8 cellular contexts compared by ENCODE assay signal in the genomic region with DNA sequence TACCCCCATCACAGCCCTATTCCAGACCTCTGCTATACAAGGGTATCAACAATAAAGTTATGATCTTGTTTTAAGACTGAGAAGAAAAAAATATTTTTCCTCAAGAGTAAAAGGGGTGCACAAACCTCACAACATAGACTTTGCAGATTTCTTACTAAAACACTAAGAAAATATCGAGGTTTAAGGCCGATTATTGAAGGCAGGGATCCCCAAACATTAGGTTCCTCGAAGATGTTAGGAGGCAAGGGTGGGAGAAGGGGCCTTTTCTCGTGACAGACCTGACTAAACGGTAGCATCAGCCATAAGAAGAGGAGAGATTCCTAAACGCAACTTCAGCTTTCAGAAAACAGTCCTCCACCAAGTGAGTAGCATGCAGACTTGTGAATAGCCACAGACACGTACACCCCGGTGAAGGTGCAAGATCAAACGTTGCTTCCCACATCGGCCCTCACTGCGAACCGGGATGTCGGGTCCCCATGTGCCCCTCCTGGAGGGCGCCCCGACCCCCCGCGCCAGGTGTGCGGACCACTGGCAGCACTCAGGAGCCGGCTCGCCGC. TPM values are rescaled to one million over a fixed set of nuclear protein-coding genes. Genes with fewer than 3 reads are reported as not detected.
DNase-seq lines count a peak whose midpoint lies in the region; ATAC-seq and TF ChIP-seq lines count a peak whose summit lies in the region.

No MANE protein-coding gene starts in this region.

- peak overlapping the region; percentile 11; the same call in 1 of the 2 replicates for H2AK5ac ChIP-seq in IMR-90 (ENCODE audit: low read depth, low read length)

- H2BK15ac ChIP-seq in IMR-90 (ENCODE audit: low read depth, low read length): no peak overlapping the region

- 0 out of 2 replicates have a peak overlapping the region, but pooled peaks have one; percentile 8 for H3K56ac ChIP-seq in IMR-90 (ENCODE audit: extremely low read depth, insufficient read depth, low read length)

- H3K27me3 Mint-ChIP-seq in endodermal cell (ENCODE audit: insufficient read depth): no peaks in the 10 kb centered on the region

- peaks cover 21 to 47% of the 10 kb centered on the region in 2 experiments for H3K79me1 ChIP-seq in IMR-90 (ENCODE audit: low read depth in 1 of 2, low read length in 2 of 2)

- no TSS peak for BruUV-seq in IMR-90 (replicated peaks; lab: Mats Ljungman, UMichigan)

- H3K18ac ChIP-seq in IMR-90 (ENCODE audit: low read depth, low read length): peak overlapping the region; percentile 21; the same call in 1 of the 2 replicates

- POLR2A ChIA-PET in IMR-90 (lab: Charles Lee; ENCODE audit: unreplicated experiment): no interaction called here

- H3K36me3 ChIP-seq in IMR-90 (ENCODE audit: control insufficient read depth, insufficient read depth, low read length) (no peaks in the 10 kb centered on the region), endodermal cell (ENCODE audit: control insufficient read depth, insufficient read depth, low read length) (no peaks in the 10 kb centered on the region), mucosa of rectum (ENCODE audit: control insufficient read depth in 2 of 2, insufficient read depth in 2 of 2, low read length in 2 of 2) (no peaks in the 10 kb centered on the region), urinary bladder (ENCODE audit: insufficient read depth) (no peaks in the 10 kb centered on the region)

- peak overlapping the region; percentile 59; the same call in 1 of the 2 replicates for H4K5ac ChIP-seq in IMR-90 (ENCODE audit: low read depth, low read length)

- in situ Hi-C loops in IMR-90 (cut with MboI; ENCODE audit: low sequenced_read_pairs): no loop called here

- no peak overlapping the region for H2BK120ac ChIP-seq in IMR-90 (ENCODE audit: low read depth, low read length)

- H2AFZ ChIP-seq in IMR-90 (replicated peaks; ENCODE audit: low read length, poor library complexity): peak overlapping the region; percentile 98

- no peak overlapping the region for H4K91ac ChIP-seq in IMR-90 (ENCODE audit: insufficient read depth, low read depth, low read length)

- H3K14ac ChIP-seq in IMR-90 (replicated peaks; ENCODE audit: low read depth, low read length): peak overlapping the region; percentile 74

- H2AK9ac ChIP-seq in IMR-90 (replicated peaks; ENCODE audit: low read depth, low read length, poor library complexity): peak overlapping the region; percentile 53

- peak overlapping the region; percentile 84 for H3K27ac ChIP-seq in IMR-90 (ENCODE audit: insufficient read depth, low read length)
- no peak overlapping the region for H3K27ac ChIP-seq in endodermal cell (ENCODE audit: low read depth, low read length)
- peak overlapping the region; percentile 80 to 87 for H3K27ac ChIP-seq in mucosa of rectum (ENCODE audit: low read depth in 2 of 2, low read length in 2 of 2)
- H3K27ac ChIP-seq in urinary bladder (ENCODE audit: low read depth): peak overlapping the region; percentile 31

- peak overlapping the region; percentile 82 for H3K4me3 Mint-ChIP-seq in endodermal cell

- no peaks in the 10 kb centered on the region; the same call in 1 of the 2 replicates for H3K9me1 ChIP-seq in IMR-90 (ENCODE audit: insufficient read depth, low read length)

- H4K8ac ChIP-seq in IMR-90 (ENCODE audit: low read depth in 2 of 2, low read length in 2 of 2): peak overlapping the region; percentile 8 to 44; a peak in 3 of 4 replicates

- intact Hi-C loops in IMR-90 (cut with micrococcal nuclease): loop anchor here (1.0 kb wide), 1 partner anchor 23 kb away; no protein-coding TSS in a partner anchor

- H3K4me1 ChIP-seq in IMR-90 (ENCODE audit: control insufficient read depth, insufficient read depth, low read length): peaks cover 2% of the 10 kb centered on the region; the same call in 1 of the 2 replicates
- H3K4me1 ChIP-seq in endodermal cell (ENCODE audit: control insufficient read depth, insufficient read depth, low read length): no peaks in the 10 kb centered on the region
- H3K4me1 ChIP-seq in mucosa of rectum (ENCODE audit: control insufficient read depth in 2 of 2, insufficient read depth in 2 of 2, low read length in 2 of 2): peaks cover 3 to 8% of the 10 kb centered on the region in 2 donors
- no peaks in the 10 kb centered on the region for H3K4me1 ChIP-seq in urinary bladder (ENCODE audit: insufficient read depth)

- H3K27me3 ChIP-seq in IMR-90 (ENCODE audit: control insufficient read depth, insufficient read depth, low read length): no peaks in the 10 kb centered on the region
- H3K27me3 ChIP-seq in endodermal cell (ENCODE audit: control insufficient read depth, insufficient read depth, low read length, poor library complexity, severe bottlenecking): no peaks in the 10 kb centered on the region
- no peaks in the 10 kb centered on the region for H3K27me3 ChIP-seq in mucosa of rectum (ENCODE audit: control insufficient read depth in 2 of 2, insufficient read depth in 2 of 2, low read length in 2 of 2)

- TF ChIP-seq POLR2A in IMR-90 (IDR thresholded peaks at IDR 0.05; ENCODE audit: low read depth, low read length): no peak

- CTCF ChIA-PET in IMR-90 (lab: Yijun Ruan, JAX): no interaction called here

- H4K20me1 ChIP-seq in IMR-90 (ENCODE audit: insufficient read depth, low read length): peaks cover 8% of the 10 kb centered on the region; the same call in 1 of the 2 replicates

- peaks cover 47% of the 10 kb centered on the region for H3K4me1 Mint-ChIP-seq in endodermal cell

- dilution Hi-C loops in IMR-90 (cut with HindIII; ENCODE audit: low sequenced_read_pairs, unreplicated experiment): no loop called here

- peak overlapping the region; percentile 38; the same call in 1 of the 2 replicates for H3K4ac ChIP-seq in IMR-90 (ENCODE audit: low read depth, low read length)

- H2BK5ac ChIP-seq in IMR-90 (ENCODE audit: low read depth, low read length, poor library complexity, severe bottlenecking): peak overlapping the region; percentile 52

- peak overlapping the region; percentile 85 for H3K4me3 ChIP-seq in IMR-90 (ENCODE audit: insufficient read depth, low read depth, low read length)
- H3K4me3 ChIP-seq in WI38 (ENCODE audit: low read depth, low read length): peak overlapping the region; percentile 85
- H3K4me3 ChIP-seq in endodermal cell (ENCODE audit: low read length): peak overlapping the region; percentile 94
- peak overlapping the region; percentile 69 to 96 for H3K4me3 ChIP-seq in mucosa of rectum (ENCODE audit: low read length in 2 of 2)
- H3K4me3 ChIP-seq in urinary bladder (ENCODE audit: low read depth, low read length): peak overlapping the region; percentile 98

- peak; percentile 38 for ATAC-seq in GM18907 (IDR thresholded peaks at IDR 0.05; ENCODE audit: unreplicated experiment)
- peak; percentile 31 for ATAC-seq in IMR-90 (ENCODE audit: low read depth)
- ATAC-seq in GM21825 (IDR thresholded peaks at IDR 0.05; ENCODE audit: unreplicated experiment): no peak

- H3K9me3 ChIP-seq in IMR-90 (ENCODE audit: control insufficient read depth, insufficient read depth, low read length) (no peaks in the 10 kb centered on the region), endodermal cell (ENCODE audit: control insufficient read depth, low read length) (no peaks in the 10 kb centered on the region), mucosa of rectum (ENCODE audit: control insufficient read depth in 2 of 2, low read length in 2 of 2) (no peaks in the 10 kb centered on the region)

- H3K4me2 ChIP-seq in IMR-90 (ENCODE audit: low read depth, low read length): peak overlapping the region; percentile 94

- no peak for TF ChIP-seq RAD21 in IMR-90 (IDR thresholded peaks at IDR 0.05; ENCODE audit: low read length)

- H3K9ac ChIP-seq in IMR-90 (ENCODE audit: low read depth, low read length) (peak overlapping the region; percentile 95), endodermal cell (ENCODE audit: extremely low read depth, low read length, poor library complexity, severe bottlenecking) (peak overlapping the region; percentile 69), mucosa of rectum (ENCODE audit: low read depth in 1 of 2, low read length in 2 of 2) (peak overlapping the region; percentile 79 to 92)

- 3% methylated on average over 7 of the region's 21 CpGs; no CpG with 5 or more reads in 1 of the 2 experiments for WGBS in IMR-90 (ENCODE audit: extremely low coverage in 2 of 2, insufficient read length in 1 of 2), 2 experiments
- 0% methylated on average over 6 to 21 of the region's 21 CpGs for WGBS in endodermal cell (ENCODE audit: insufficient coverage in 1 of 2, insufficient read length in 1 of 2), 2 experiments
- WGBS in urinary bladder: under 1% methylated on average over 21 of the region's 21 CpGs

- no peak overlapping the region; the same call in 1 of the 2 replicates for H2BK20ac ChIP-seq in IMR-90 (ENCODE audit: low read depth, low read length)

- H3K27ac Mint-ChIP-seq in endodermal cell: peak overlapping the region; percentile 90

- no peaks in the 10 kb centered on the region for H3K9me3 Mint-ChIP-seq in endodermal cell

- DNase-seq in CMK (ENCODE audit: low read depth) (peak; percentile 4), IMR-90 (peak; percentile 36), endodermal cell (peak; percentile 78)

- no peaks in the 10 kb centered on the region for H3K36me3 Mint-ChIP-seq in endodermal cell (ENCODE audit: low read depth)

- peak overlapping the region; percentile 96 for H3K23ac ChIP-seq in IMR-90 (ENCODE audit: low read depth, low read length)

- TF ChIP-seq CTCF in IMR-90 (conservative IDR thresholded peaks at IDR 0.05; ENCODE audit: low read depth, low read length) (no peak), WI38 (IDR thresholded peaks at IDR 0.05; ENCODE audit: low read depth, low read length) (no peak), endodermal cell (conservative IDR thresholded peaks at IDR 0.05) (no peak)

TF ChIP-seq in IMR-90, 13 proteins besides CTCF, POLR2A, EP300 and RAD21 (continues in another document):
- TF ChIP-seq MAZ (IDR thresholded peaks at IDR 0.05; ENCODE audit: borderline replicate concordance, low read depth, low read length): no peak
- no peak for TF ChIP-seq NFE2L2 (IDR thresholded peaks at IDR 0.05; ENCODE audit: low read depth, low read length)
- TF ChIP-seq RFX5 (IDR thresholded peaks at IDR 0.05; ENCODE audit: low read depth, low read length): no peak
- TF ChIP-seq CEBPB (IDR thresholded peaks at IDR 0.05; ENCODE audit: low read depth, low read length): no peak

RNA-seq across cellular contexts. Expression of gene PIAS2, which starts 0.7 kb away (rescaled TPM):
- total RNA-seq in IMR-90 (2012; rRNA removed) (25.3 and 28.9 TPM in 2 replicates), endodermal cell (10 to 100 TPM; 34.8 to 52.0 TPM), urinary bladder (75.4 TPM)
- polyA plus RNA-seq in IMR-90 (2012; rRNA removed) (11.7 and 15.1 TPM in 2 replicates), urinary bladder (9.6 TPM)
- polyA plus RNA-seq in IMR-90 (2012; cell fraction: cytosol; rRNA removed): 3.7 and 4.3 TPM in 2 replicates
- polyA plus RNA-seq in IMR-90 (2012; cell fraction: nucleus; rRNA removed; ENCODE audit: low replicate concordance): 1.8 and 17.8 TPM in 2 replicates
- 23.4 TPM for polyA plus RNA-seq in endodermal cell (2013, experiment 1 of 2)
- 19.3 TPM for polyA plus RNA-seq in endodermal cell (2013, experiment 2 of 2)

RNA-seq across cellular contexts. Expression of gene KATNAL2, which starts 0.8 kb away (rescaled TPM):
- total RNA-seq in IMR-90 (2012; rRNA removed) (0.90 and 1.4 TPM in 2 replicates), endodermal cell (1 to 10 TPM; 4.2 to 6.4 TPM), urinary bladder (4.4 TPM)
- polyA plus RNA-seq in IMR-90 (2012; rRNA removed) (1.4 and 2.3 TPM in 2 replicates), urinary bladder (1.8 TPM)
- polyA plus RNA-seq in IMR-90 (2012; cell fraction: cytosol; rRNA removed): 0.66 and 0.84 TPM in 2 replicates
- 1.9 and 11.4 TPM in 2 replicates for polyA plus RNA-seq in IMR-90 (2012; cell fraction: nucleus; rRNA removed; ENCODE audit: low replicate concordance)
- polyA plus RNA-seq in endodermal cell (2013, experiment 1 of 2): 11.4 TPM
- polyA plus RNA-seq in endodermal cell (2013, experiment 2 of 2): 10.4 TPM

Comparison
In these comparisons a context has a peak if more than half of its experiments do, and no peak if none do; other contexts are left out.
1. DNase-seq: peak in every context shown above with its lines; median percentile 78 in endodermal cell; 36 in IMR-90; 4 in CMK.